ENCODE assay signal across 8 cellular contexts in the genomic region with DNA sequence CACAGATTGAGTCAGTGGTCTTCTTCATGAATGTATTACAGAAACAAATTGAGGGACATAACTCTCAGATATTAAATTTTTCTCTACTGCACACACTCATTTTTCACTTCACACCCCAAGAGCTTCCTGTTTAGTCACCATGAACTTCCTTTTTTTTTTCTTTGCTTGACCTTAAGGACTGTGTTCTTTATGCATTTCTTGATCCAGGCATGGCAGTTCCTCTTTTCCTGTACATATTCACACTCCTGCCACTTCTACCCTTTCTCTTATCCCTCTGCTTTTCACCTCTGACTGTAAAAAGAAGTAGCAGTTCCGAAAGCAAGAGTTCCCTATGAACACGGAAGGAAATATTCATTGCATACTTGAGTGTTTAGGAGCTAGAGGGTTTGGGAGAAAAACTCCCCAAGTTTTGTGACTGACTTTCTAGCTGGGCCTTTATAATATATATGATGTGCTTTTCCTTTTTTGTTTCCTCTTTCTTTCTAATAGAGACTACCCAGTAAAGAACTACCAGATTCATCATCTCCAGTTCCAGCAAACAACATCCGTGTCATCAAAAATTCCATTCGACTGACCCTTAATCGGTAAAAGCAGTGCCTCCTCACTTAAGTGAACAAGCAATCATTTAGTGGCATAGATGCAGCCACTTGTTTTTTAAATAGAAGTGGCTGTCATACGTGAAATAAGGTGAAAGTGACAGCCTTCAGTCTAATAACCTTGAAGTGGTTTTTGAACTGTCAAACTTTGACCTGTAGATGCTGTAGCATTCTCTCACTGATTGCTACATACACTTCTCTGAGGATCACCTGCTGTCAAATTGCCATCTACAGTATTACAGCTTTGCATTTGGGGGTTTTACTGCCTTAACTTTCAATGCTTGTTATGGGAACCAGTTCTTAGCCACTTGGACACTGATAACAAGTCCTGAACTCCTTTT. TPM values are rescaled to one million over a fixed set of nuclear protein-coding genes. Genes with fewer than 3 reads are reported as not detected.
A peak's percentile ranks its signal among the peaks of the same experiment; 100 is the strongest.
DNase-seq lines count a peak whose midpoint lies in the region; ATAC-seq lines count a peak whose summit lies in the region.

No MANE protein-coding gene starts in this region.

- H3K4me3 Mint-ChIP-seq in activated naive CD4-positive, alpha-beta T cell treated with anti-CD3 and anti-CD28 coated beads, Interleukin-2, amount 50 U/mL, for 24 hours = peak overlapping the region; percentile 16

- peaks cover 6% of the 10 kb centered on the region for H3K36me3 Mint-ChIP-seq in activated naive CD4-positive, alpha-beta T cell treated with anti-CD3 and anti-CD28 coated beads, Interleukin-2, amount 50 U/mL, for 24 hours

- H3K27me3 Mint-ChIP-seq in activated naive CD4-positive, alpha-beta T cell treated with anti-CD3 and anti-CD28 coated beads, Interleukin-2, amount 50 U/mL, for 24 hours = no peaks in the 10 kb centered on the region

- H3K9me3 Mint-ChIP-seq in activated naive CD4-positive, alpha-beta T cell treated with anti-CD3 and anti-CD28 coated beads, Interleukin-2, amount 50 U/mL, for 24 hours = no peaks in the 10 kb centered on the region

- peak; percentile 45 for ATAC-seq in esophagus mucosa
- no peak for ATAC-seq in HG02588 (IDR thresholded peaks at IDR 0.05; ENCODE audit: unreplicated experiment)
- ATAC-seq in HG03439 (IDR thresholded peaks at IDR 0.05; ENCODE audit: unreplicated experiment) = no peak
- ATAC-seq in HG03520 (IDR thresholded peaks at IDR 0.05; ENCODE audit: unreplicated experiment) = no peak

- peaks cover 16% of the 10 kb centered on the region for H3K4me1 Mint-ChIP-seq in activated naive CD4-positive, alpha-beta T cell treated with anti-CD3 and anti-CD28 coated beads, Interleukin-2, amount 50 U/mL, for 24 hours

- DNase-seq in activated naive CD4-positive, alpha-beta T cell treated with Interleukin-2 at 50 U/mL for 16 hours = no peak
- DNase-seq in NOMO-1 (lab: John Stamatoyannopoulos, UW; ENCODE audit: unreplicated experiment in 2 of 2) = peak; percentile 86 to 97
- no peak for DNase-seq in stimulated activated CD4-positive, alpha-beta T cell treated with anti-CD3 and anti-CD28 coated beads, Interleukin-12 subunit alpha, Interleukin-12 subunit beta, amount 100 ng/mL, for 4 hours

- H3K27ac Mint-ChIP-seq in activated naive CD4-positive, alpha-beta T cell treated with anti-CD3 and anti-CD28 coated beads, Interleukin-2, amount 50 U/mL, for 24 hours = peak overlapping the region; percentile 69

RNA-seq across cellular contexts. Expression of gene PAPOLG, which starts 40.8 kb away (rescaled TPM):
- total RNA-seq in esophagus mucosa = 6.9 TPM

Comparison
In these comparisons a context has a peak if more than half of its experiments do, and no peak if none do; other contexts are left out.
1. DNase-seq: peak in NOMO-1 (2 of 2); none in activated naive CD4-positive, alpha-beta T cell treated with Interleukin-2 at 50 U/mL for 16 hours (single experiment) and stimulated activated CD4-positive, alpha-beta T cell treated with anti-CD3 and anti-CD28 coated beads, Interleukin-12 subunit alpha, Interleukin-12 subunit beta, amount 100 ng/mL, for 4 hours (single experiment).